ENCODE assay signal across 15 cellular contexts in the genomic region with DNA sequence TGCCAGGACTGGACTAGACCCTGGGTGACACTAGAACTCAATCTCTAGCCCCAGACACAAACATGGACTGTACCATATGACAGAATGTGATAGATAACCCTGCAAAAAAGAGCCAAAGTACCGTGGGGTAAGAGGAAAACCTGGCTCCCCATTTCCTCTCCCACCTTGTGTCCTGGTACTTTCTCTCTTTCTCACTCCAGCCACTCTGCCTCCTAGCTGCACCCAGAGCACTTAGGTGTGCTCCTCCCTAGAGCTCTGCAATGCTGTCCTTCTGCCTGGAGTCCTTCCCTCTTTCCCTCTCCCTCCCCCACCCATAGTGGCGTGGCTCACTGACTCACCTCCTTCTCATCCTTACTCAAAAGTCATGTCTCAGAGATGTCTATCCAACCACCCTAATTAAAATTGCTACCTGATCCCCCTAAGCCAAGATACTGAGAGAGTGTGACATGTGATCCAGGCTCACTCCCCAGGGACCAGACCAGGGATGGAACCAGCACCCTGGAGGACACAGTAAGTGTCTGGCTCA.
"Had no signal": no experiment of that assay in that cellular context is flagged by ENCODE, and none has a peak within 500 bp of the region (broad histone marks: within the 10 kb centered on the region; RNA-seq: fewer than 3 reads in every experiment).

No MANE protein-coding gene starts in this region.

- H3K4me1 ChIP-seq: body of pancreas, right lobe of liver had no signal

- H3K4me3 ChIP-seq: body of pancreas, right lobe of liver had no signal

- H3K27ac ChIP-seq: body of pancreas, neutrophil, right lobe of liver had no signal

- H3K9me3 ChIP-seq: body of pancreas, neutrophil, right lobe of liver had no signal

- H3K36me3 ChIP-seq: right lobe of liver had no signal

- FAIRE-seq: TTC549 had no signal

- DNase-seq: activated CD4-positive, alpha-beta T cell treated with anti-CD3 and anti-CD28 coated beads, Interleukin-2, amount 50 U/mL, for 4 hours; activated CD8-positive, alpha-beta memory T cell treated with anti-CD3 and anti-CD28 coated beads, Interleukin-2, amount 10 ng/mL, durations not matched to agents 7 days and 5 days; activated effector memory CD4-positive, alpha-beta T cell treated with Interleukin-2 at 50 U/mL for 16 hours; activated T-cell treated with anti-CD3 and anti-CD28 coated beads, Interleukin-2, amount 50 U/mL, for 24 hours; amniotic stem cell; body of pancreas; cerebellar nuclear complex; glutamatergic neuron; immature natural killer cell; left colon; naive thymus-derived CD4-positive, alpha-beta T cell; right lobe of liver; stimulated activated naive B cell treated with anti-CD40 and anti-IgM and Interleukin-4, amounts not matched to agents 10 μg/mL and 1 μg/mL and 100 μg/mL, for 72 hours had no signal

- H3K27me3 ChIP-seq: body of pancreas, right lobe of liver had no signal
